In genomic region chr11:75811485-75811884, GRCh38 we compare ENCODE assay signal across 1 cellular context.
TF ChIP-seq lines count a peak whose summit lies in the region.

No MANE protein-coding gene starts in this region.

TF ChIP-seq in H1, 55 proteins besides CTCF, POLR2A, EP300 and RAD21:
- TF ChIP-seq YY1 (IDR thresholded peaks at IDR 0.05; ENCODE audit: low read depth, low read length) (no peak), HDAC6 (IDR thresholded peaks at IDR 0.05; ENCODE audit: low read depth, low read length) (no peak), POLR2AphosphoS5 (IDR thresholded peaks at IDR 0.05; ENCODE audit: low read depth, low read length) (no peak), RNF2 (IDR thresholded peaks at IDR 0.05; ENCODE audit: borderline replicate concordance, low read depth, low read length, missing control alignments, poor library complexity, severe bottlenecking) (no peak), CHD7 (IDR thresholded peaks at IDR 0.05; ENCODE audit: insufficient replicate concordance, low read length) (no peak), PHF8 (conservative IDR thresholded peaks at IDR 0.05; ENCODE audit: low read depth, low read length) (no peak), CREB1 (IDR thresholded peaks at IDR 0.05) (no peak), SRF (IDR thresholded peaks at IDR 0.05; ENCODE audit: low read depth, low read length) (no peak), BACH1 (IDR thresholded peaks at IDR 0.05; ENCODE audit: low read length) (no peak), BRCA1 (IDR thresholded peaks at IDR 0.05; ENCODE audit: low read depth, low read length) (no peak), E2F6 (IDR thresholded peaks at IDR 0.05) (no peak), TCF12 (IDR thresholded peaks at IDR 0.05; ENCODE audit: low read depth, low read length) (no peak), TEAD4 (IDR thresholded peaks at IDR 0.05; ENCODE audit: low read depth, low read length) (no peak), GABPA (IDR thresholded peaks at IDR 0.05; ENCODE audit: borderline replicate concordance, insufficient read depth, low read length) (no peak), CBX8 (IDR thresholded peaks at IDR 0.05; ENCODE audit: borderline replicate concordance, low read depth, low read length) (no peak), EZH2 (IDR thresholded peaks at IDR 0.05; ENCODE audit: low read depth, low read length, severe bottlenecking) (no peak), JUND (IDR thresholded peaks at IDR 0.05; ENCODE audit: low read length) (no peak), CBX5 (IDR thresholded peaks at IDR 0.05; ENCODE audit: low read depth, low read length) (no peak), JUN (IDR thresholded peaks at IDR 0.05; ENCODE audit: low read depth, low read length) (no peak), NRF1 (IDR thresholded peaks at IDR 0.05; ENCODE audit: low read depth, low read length) (no peak)
